Comparison of ENCODE assay signal across 9 cellular contexts in the genomic region with DNA sequence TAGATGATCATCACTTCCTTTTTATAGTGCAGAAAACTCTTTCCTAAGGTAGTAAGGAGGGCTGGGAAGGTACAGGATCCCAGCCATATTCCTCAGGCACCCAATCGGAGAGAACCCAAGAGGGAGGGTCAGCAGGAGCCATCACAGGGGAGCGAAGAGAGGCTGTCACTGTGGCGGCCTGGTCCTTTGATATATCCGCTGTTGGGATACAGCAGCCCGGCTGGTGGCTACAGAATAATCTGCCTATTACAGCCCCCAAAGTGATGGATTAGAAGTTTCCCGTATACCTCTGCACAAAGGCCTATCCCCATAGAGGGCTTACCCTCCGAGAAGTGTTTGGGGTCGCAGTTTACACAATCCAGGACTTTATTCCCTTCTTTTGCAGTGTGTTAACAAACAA. TPM values are rescaled to one million over a fixed set of nuclear protein-coding genes. Genes with fewer than 3 reads are reported as not detected.
DNase-seq lines count a peak whose midpoint lies in the region; ATAC-seq, FAIRE-seq and TF ChIP-seq lines count a peak whose summit lies in the region.
"Had no signal": no experiment of that assay in that cellular context is flagged by ENCODE, and none has a peak within 500 bp of the region (broad histone marks: within the 10 kb centered on the region; RNA-seq: fewer than 3 reads in every experiment).

No MANE protein-coding gene starts in this region.

- ATAC-seq in HG02759 (IDR thresholded peaks at IDR 0.05; ENCODE audit: unreplicated experiment) (peak; percentile 2), HG03196 (IDR thresholded peaks at IDR 0.05; ENCODE audit: unreplicated experiment) (no peak)

- H3K27me3 ChIP-seq in adipocyte (replicated peaks; ENCODE audit: control insufficient read depth, insufficient read depth, low read length), result no peaks in the 10 kb centered on the region

- no peak for FAIRE-seq in D721Med (lab: Jason Lieb, UNC)

- TF ChIP-seq CTCF in AG10803 (conservative IDR thresholded peaks at IDR 0.05; ENCODE audit: low read length), result no peak
- TF ChIP-seq CTCF in D721Med (IDR thresholded peaks at IDR 0.05; ENCODE audit: insufficient read depth, missing control alignments), result no peak

- H3K9me3 ChIP-seq in adipocyte (ENCODE audit: control insufficient read depth, low read length) (no peaks in the 10 kb centered on the region), mesodermal cell (ENCODE audit: control insufficient read depth, low read length) (no peaks in the 10 kb centered on the region)

- no peak overlapping the region for H3K27ac ChIP-seq in mesodermal cell (ENCODE audit: low read depth, low read length, severe bottlenecking)

- H3K9ac ChIP-seq in adipocyte (ENCODE audit: low read length), result no peak overlapping the region

- H3K36me3 ChIP-seq in adipocyte (ENCODE audit: control insufficient read depth, insufficient read depth, low read length, severe bottlenecking) (no peaks in the 10 kb centered on the region), mesodermal cell (ENCODE audit: control insufficient read depth, insufficient read depth, low read length) (no peaks in the 10 kb centered on the region)

- H3K4me3 ChIP-seq in AG10803 (ENCODE audit: low read length), result peak overlapping the region; percentile 99
- peak overlapping the region; percentile 95 for H3K4me3 ChIP-seq in adipocyte (ENCODE audit: low read length)
- peak overlapping the region; percentile 86 for H3K4me3 ChIP-seq in mesodermal cell (ENCODE audit: extremely low read depth, insufficient read depth, low read length, poor library complexity, severe bottlenecking)

- peaks cover 7% of the 10 kb centered on the region for H3K4me1 ChIP-seq in adipocyte (ENCODE audit: control insufficient read depth, insufficient read depth, low read length)
- H3K4me1 ChIP-seq in mesodermal cell (ENCODE audit: control insufficient read depth, insufficient read depth, low read length, poor library complexity, severe bottlenecking), result no peaks in the 10 kb centered on the region

- 17 to 34% methylated on average over 4 to 5 of the region's 8 CpGs for WGBS in mesodermal cell (ENCODE audit: insufficient coverage in 2 of 2), 2 experiments

- DNase-seq in AG10803 (ENCODE audit: low read depth), result no peak
- no peak for DNase-seq in adipocyte (ENCODE audit: low read depth)
- DNase-seq in NCI-H2196 treated with DMSO at 0.1 percent for 48 hours (lab: John Stamatoyannopoulos, UW; ENCODE audit: unreplicated experiment), result no peak
- DNase-seq in D721Med (ENCODE audit: insufficient read length, low spot score), result no peak
- DNase-seq in activated CD4-positive, alpha-beta T cell treated with anti-CD3 and anti-CD28 coated beads, Interleukin-2, amount 50 U/mL, for 4 hours, result no peak

RNA-seq across cellular contexts. Expression of gene OR4D9, which starts 48.5 kb away (rescaled TPM):
- polyA plus RNA-seq in mesodermal cell (2013, experiment 1 of 2), result not detected
- not detected for polyA plus RNA-seq in mesodermal cell (2013, experiment 2 of 2)

RNA-seq across cellular contexts. Expression of gene OSBP, which starts 55.7 kb away (rescaled TPM):
- 43.5 TPM for polyA plus RNA-seq in mesodermal cell (2013, experiment 1 of 2)
- 40.8 TPM for polyA plus RNA-seq in mesodermal cell (2013, experiment 2 of 2)

RNA-seq across cellular contexts. Expression of gene OR4D11, which starts 56.5 kb away (rescaled TPM):
- polyA plus RNA-seq in mesodermal cell (2013, experiment 1 of 2), result not detected
- polyA plus RNA-seq in mesodermal cell (2013, experiment 2 of 2), result not detected
- polyA plus RNA-seq: adipose tissue had no signal
